Comparison of ENCODE assay signal across 16 cellular contexts in the genomic region with DNA sequence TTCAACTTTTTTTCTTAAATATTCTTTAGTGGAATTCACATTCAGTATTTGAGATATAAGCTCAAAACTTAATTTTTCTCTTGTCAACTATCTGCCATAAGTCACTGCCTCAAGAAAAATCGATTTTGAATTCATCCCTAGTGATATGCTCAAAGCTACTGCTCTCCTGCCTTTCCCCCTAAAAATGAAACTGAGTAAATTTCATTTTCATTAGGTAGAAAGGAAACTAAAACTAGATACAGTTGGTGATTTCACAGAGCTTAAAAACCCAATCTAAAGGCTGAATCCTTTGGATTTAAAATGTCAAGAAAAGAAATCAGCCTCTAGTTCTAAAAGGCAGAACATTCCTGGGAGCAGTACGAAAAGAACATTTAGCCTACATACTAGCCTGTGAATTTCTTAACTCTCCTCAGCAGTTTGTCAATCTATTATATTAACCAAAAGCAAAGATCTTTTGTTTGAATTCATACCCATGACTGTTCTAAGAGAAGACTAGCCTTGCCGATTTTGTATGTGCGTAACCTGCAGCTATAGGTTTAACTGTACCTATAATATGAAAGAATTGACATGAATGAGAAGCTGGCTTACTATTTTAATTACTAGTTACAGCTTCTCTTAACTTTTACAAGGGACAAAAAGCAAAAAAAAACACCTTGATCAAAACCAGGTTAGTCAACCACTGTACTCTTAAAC. TPM values are rescaled to one million over a fixed set of nuclear protein-coding genes. Genes with fewer than 3 reads are reported as not detected.
DNase-seq lines count a peak whose midpoint lies in the region; ATAC-seq and TF ChIP-seq lines count a peak whose summit lies in the region.
"Had no signal": no experiment of that assay in that cellular context is flagged by ENCODE, and none has a peak within 500 bp of the region (broad histone marks: within the 10 kb centered on the region; RNA-seq: fewer than 3 reads in every experiment).

No MANE protein-coding gene starts in this region.

- H3K79me2 ChIP-seq in Karpas-422 (ENCODE audit: low read length): peaks cover 18% of the 10 kb centered on the region
- no peaks in the 10 kb centered on the region for H3K79me2 ChIP-seq in GM23338 (replicated peaks; ENCODE audit: insufficient read depth)

- no peaks in the 10 kb centered on the region for H3F3A ChIP-seq in GM23338 (replicated peaks; ENCODE audit: low read depth)

- H4K20me1 ChIP-seq in Karpas-422 (ENCODE audit: insufficient read depth, low read depth, low read length) (no peaks in the 10 kb centered on the region), GM23338 (replicated peaks; ENCODE audit: insufficient read depth) (peaks cover 2% of the 10 kb centered on the region; the same call in 1 of the 2 replicates)

- H3K9me3 Mint-ChIP-seq in CD4-positive, alpha-beta memory T cell: no peaks in the 10 kb centered on the region
- no peaks in the 10 kb centered on the region for H3K9me3 Mint-ChIP-seq in GM23338
- H3K9me3 Mint-ChIP-seq: brain; dendritic cell treated with granulocyte-macrophage colony-stimulating factor and Interleukin-4, amounts not matched to agents 40 ng/mL and 50 ng/mL, for 4 days had no signal

- H3K27me3 Mint-ChIP-seq in CD4-positive, alpha-beta memory T cell: no peaks in the 10 kb centered on the region
- peaks cover 2% of the 10 kb centered on the region for H3K27me3 Mint-ChIP-seq in GM23338 (ENCODE audit: insufficient read depth, low read depth, poor library complexity)
- H3K27me3 Mint-ChIP-seq: brain; dendritic cell treated with granulocyte-macrophage colony-stimulating factor and Interleukin-4, amounts not matched to agents 40 ng/mL and 50 ng/mL, for 4 days had no signal

- no peak for TF ChIP-seq POLR2A in esophagus squamous epithelium (IDR thresholded peaks at IDR 0.05)

- H3K27ac Mint-ChIP-seq in CD4-positive, alpha-beta memory T cell: peak overlapping the region in 6 of 7 donors; percentile 18 to 79 (median 42)
- no peak overlapping the region for H3K27ac Mint-ChIP-seq in GM23338
- H3K27ac Mint-ChIP-seq: dendritic cell treated with granulocyte-macrophage colony-stimulating factor and Interleukin-4, amounts not matched to agents 40 ng/mL and 50 ng/mL, for 4 days had no signal

- no peaks in the 10 kb centered on the region for H3K9me3 ChIP-seq in CD4-positive, alpha-beta memory T cell (ENCODE audit: control insufficient read depth in 1 of 2, low read length in 2 of 2)
- no peaks in the 10 kb centered on the region for H3K9me3 ChIP-seq in Karpas-422 (ENCODE audit: low read length)
- no peaks in the 10 kb centered on the region for H3K9me3 ChIP-seq in esophagus squamous epithelium
- no peaks in the 10 kb centered on the region for H3K9me3 ChIP-seq in lower lobe of right lung
- H3K9me3 ChIP-seq: right atrium auricular region, testis had no signal

- peaks cover 11 to 20% (median 18%) of the 10 kb centered on the region in 4 donors for H3K4me1 Mint-ChIP-seq in CD4-positive, alpha-beta memory T cell
- H3K4me1 Mint-ChIP-seq in GM23338: peaks cover 11% of the 10 kb centered on the region

- no peaks in the 10 kb centered on the region for H3K9me2 ChIP-seq in Karpas-422 (replicated peaks; ENCODE audit: insufficient read depth, low read length)
- H3K9me2 ChIP-seq in GM23338 (ENCODE audit: insufficient read depth): no peaks in the 10 kb centered on the region

- DNase-seq in CD4-positive, alpha-beta memory T cell: no peak
- peak; percentile 37 for DNase-seq in Karpas-422
- DNase-seq in esophagus squamous epithelium (lab: John Stamatoyannopoulos, UW): no peak
- DNase-seq in lower lobe of right lung: no peak
- no peak for DNase-seq in stimulated activated CD4-positive, alpha-beta T cell treated with anti-CD3 and anti-CD28 coated beads, Interleukin-4, amount 100 ng/mL, for 4 hours
- DNase-seq in GM23338 (ENCODE audit: low spot score): no peak
- DNase-seq in DMS79 treated with DMSO at 0.1 percent for 48 hours (lab: John Stamatoyannopoulos, UW): no peak
- DNase-seq: activated CD4-positive, alpha-beta T cell treated with anti-CD3 and anti-CD28 coated beads for 1 hour; KBM-7; NCI-H1105 treated with DMSO at 0.1 percent for 48 hours; NCI-H2171; testis had no signal

- TF ChIP-seq CTCF in esophagus squamous epithelium (IDR thresholded peaks at IDR 0.05) (no peak), lower lobe of right lung (IDR thresholded peaks at IDR 0.05) (no peak), GM23338 (conservative IDR thresholded peaks at IDR 0.05; ENCODE audit: low read depth in 2 of 2) (no peak)

- no peak overlapping the region for H2AFZ ChIP-seq in Karpas-422 (ENCODE audit: low read length)
- no peak overlapping the region for H2AFZ ChIP-seq in GM23338

- POLR2A ChIA-PET in CD4-positive, alpha-beta memory T cell (lab: Charles Lee; ENCODE audit: partially characterized antibody): interaction anchor here (1.3 to 1.4 kb wide), 2 partner anchors 43 to 121 kb away, joined by 3 to 4 read pairs; a partner anchor contains a TSS

- no peak overlapping the region for H3K27ac ChIP-seq in CD4-positive, alpha-beta memory T cell (ENCODE audit: low read depth, low read length)
- 0 out of 2 replicates have a peak overlapping the region, but pooled peaks have one; percentile 17 for H3K27ac ChIP-seq in Karpas-422 (ENCODE audit: low read length)
- H3K27ac ChIP-seq in esophagus squamous epithelium: peak overlapping the region in 3 of 4 donors; percentile 21 to 73 (median 49)
- no peak overlapping the region for H3K27ac ChIP-seq in lower lobe of right lung
- no peak overlapping the region for H3K27ac ChIP-seq in GM23338 (ENCODE audit: low read depth)
- H3K27ac ChIP-seq: right atrium auricular region, testis had no signal

- H3K36me3 Mint-ChIP-seq in CD4-positive, alpha-beta memory T cell: peaks cover under 1 to 9% of the 10 kb centered on the region in 2 donors
- H3K36me3 Mint-ChIP-seq in GM23338 (ENCODE audit: low read depth): peaks cover 9% of the 10 kb centered on the region; the same call in 2 of the 3 replicates

- ATAC-seq in GM18511 (IDR thresholded peaks at IDR 0.05; ENCODE audit: unreplicated experiment) (peak; percentile 41), lower lobe of right lung (no peak), GM23338 (no peak)

- H3K4me3 ChIP-seq in CD4-positive, alpha-beta memory T cell (ENCODE audit: low read length in 2 of 2): no peak overlapping the region
- H3K4me3 ChIP-seq in Karpas-422 (ENCODE audit: low read length): no peak overlapping the region
- H3K4me3 ChIP-seq in esophagus squamous epithelium: no peak overlapping the region
- no peak overlapping the region for H3K4me3 ChIP-seq in lower lobe of right lung
- H3K4me3 ChIP-seq in GM23338: no peak overlapping the region
- H3K4me3 ChIP-seq: right atrium auricular region, testis had no signal

- H3K9ac ChIP-seq in Karpas-422 (ENCODE audit: low read length): no peak overlapping the region

- WGBS in esophagus squamous epithelium, 2 donors: 38 to 57% methylated on average over 4 of the region's 4 CpGs

- H3K36me3 ChIP-seq in CD4-positive, alpha-beta memory T cell (ENCODE audit: insufficient read depth, low read length): no peaks in the 10 kb centered on the region
- H3K36me3 ChIP-seq in Karpas-422 (ENCODE audit: insufficient read depth, low read length): peaks cover 6% of the 10 kb centered on the region; the same call in 1 of the 2 replicates
- H3K36me3 ChIP-seq in esophagus squamous epithelium: peaks cover 0 to 12% (median 0%) of the 10 kb centered on the region in 3 donors
- peaks cover 12% of the 10 kb centered on the region for H3K36me3 ChIP-seq in lower lobe of right lung
- no peaks in the 10 kb centered on the region for H3K36me3 ChIP-seq in GM23338 (ENCODE audit: insufficient read depth)
- H3K36me3 ChIP-seq: right atrium auricular region had no signal

- H3K4me2 ChIP-seq in Karpas-422 (ENCODE audit: low read depth, low read length, poor library complexity, severe bottlenecking): no peak overlapping the region
- no peak overlapping the region for H3K4me2 ChIP-seq in GM23338

- H3K27me3 ChIP-seq in CD4-positive, alpha-beta memory T cell (ENCODE audit: insufficient read depth, low read length): no peaks in the 10 kb centered on the region
- H3K27me3 ChIP-seq in Karpas-422 (ENCODE audit: low read length): no peaks in the 10 kb centered on the region
- H3K27me3 ChIP-seq in esophagus squamous epithelium: no peaks in the 10 kb centered on the region
- H3K27me3 ChIP-seq in lower lobe of right lung (ENCODE audit: low read depth): no peaks in the 10 kb centered on the region
- no peaks in the 10 kb centered on the region for H3K27me3 ChIP-seq in GM23338 (ENCODE audit: insufficient read depth)
- H3K27me3 ChIP-seq: right atrium auricular region, testis had no signal

- intact Hi-C loops in CD4-positive, alpha-beta memory T cell (cut with micrococcal nuclease): no loop called here
- intact Hi-C loops in esophagus squamous epithelium (cut with DNase I): loop anchor here (5.0 kb wide), 1 partner anchor 217 kb away; no protein-coding TSS in a partner anchor
- intact Hi-C loops in lower lobe of right lung (cut with DNase I): loop anchor here (10.0 kb wide), 2 partner anchors 114 to 214 kb away; no protein-coding TSS in a partner anchor

- peaks cover 15% of the 10 kb centered on the region for H3K4me1 ChIP-seq in CD4-positive, alpha-beta memory T cell (ENCODE audit: insufficient read depth, low read length)
- H3K4me1 ChIP-seq in Karpas-422 (ENCODE audit: low read length) (peaks cover 22% of the 10 kb centered on the region), esophagus squamous epithelium (peaks cover 27 to 62% (median 31%) of the 10 kb centered on the region in 3 donors), lower lobe of right lung (peaks cover 15% of the 10 kb centered on the region), GM23338 (ENCODE audit: insufficient read depth) (peaks cover 7% of the 10 kb centered on the region)

- H3K4me3 Mint-ChIP-seq in CD4-positive, alpha-beta memory T cell: no peak overlapping the region
- H3K4me3 Mint-ChIP-seq in GM23338: no peak overlapping the region
- H3K4me3 Mint-ChIP-seq: dendritic cell treated with granulocyte-macrophage colony-stimulating factor and Interleukin-4, amounts not matched to agents 40 ng/mL and 50 ng/mL, for 4 days had no signal

- CTCF ChIA-PET in CD4-positive, alpha-beta memory T cell (lab: Charles Lee; ENCODE audit: partially characterized antibody): interaction anchor here (0.7 to 6.8 kb wide), 12 partner anchors 11 to 754 kb away, joined by 3 to 256 read pairs (median 4); a partner anchor contains a TSS

RNA-seq across cellular contexts. Expression of a gene that starts 4.9 kb away (rescaled TPM):
- total RNA-seq in CD4-positive, alpha-beta memory T cell: 10 to 100 TPM; 57.3 to 60.7 TPM
- polyA plus RNA-seq in CD4-positive, alpha-beta memory T cell: 10 to 100 TPM in 1 of 2 donors, 1 to 10 TPM in 1; 7.3 to 42.5 TPM
- total RNA-seq in Karpas-422 (2014; rRNA removed; shearing (Covaris generic); ENCODE audit: low replicate concordance): 72.5 and 148 TPM in 2 replicates
- total RNA-seq in esophagus squamous epithelium (10 to 100 TPM; 27.4 to 54.2 (median 31.5) TPM), lower lobe of right lung (40.7 TPM)
- total RNA-seq in GM23338 (2014; rRNA removed; shearing (Covaris generic)): 14.5 and 20.3 TPM in 2 replicates
- polyA plus RNA-seq in GM23338 (2016; fragmentation: Nextera tagmentation; extraction: Ambion mirVana): 3.0 and 3.5 TPM in 2 replicates

RNA-seq across cellular contexts. Expression of a gene that starts 42.6 kb away (rescaled TPM):
- 10 to 100 TPM; 20.0 to 24.2 TPM for total RNA-seq in CD4-positive, alpha-beta memory T cell
- polyA plus RNA-seq in CD4-positive, alpha-beta memory T cell: 10 to 100 TPM; 18.2 to 31.1 TPM
- total RNA-seq in Karpas-422 (2014; rRNA removed; shearing (Covaris generic); ENCODE audit: low replicate concordance): 24.9 and 38.3 TPM in 2 replicates
- total RNA-seq in esophagus squamous epithelium: 10 to 100 TPM in 2 of 4 donors, 1 to 10 TPM in 2; 8.3 to 17.5 (median 12.7) TPM
- 14.1 TPM for total RNA-seq in lower lobe of right lung
- 29.7 and 38.0 TPM in 2 replicates for total RNA-seq in GM23338 (2014; rRNA removed; shearing (Covaris generic))
- polyA plus RNA-seq in GM23338 (2016; fragmentation: Nextera tagmentation; extraction: Ambion mirVana): 29.4 and 35.0 TPM in 2 replicates

RNA-seq across cellular contexts. Expression of a gene that starts 52.5 kb away (rescaled TPM):
- 10 to 100 TPM; 14.4 to 15.0 TPM for total RNA-seq in CD4-positive, alpha-beta memory T cell
- 10 to 100 TPM in 1 of 2 donors, 1 to 10 TPM in 1; 9.0 to 12.7 TPM for polyA plus RNA-seq in CD4-positive, alpha-beta memory T cell
- 11.4 and 13.1 TPM in 2 replicates for total RNA-seq in Karpas-422 (2014; rRNA removed; shearing (Covaris generic); ENCODE audit: low replicate concordance)
- 10 to 100 TPM in 3 of 4 donors, 1 to 10 TPM in 1; 6.1 to 13.6 (median 11.5) TPM for total RNA-seq in esophagus squamous epithelium
- total RNA-seq in lower lobe of right lung: 15.7 TPM
- total RNA-seq in GM23338 (2014; rRNA removed; shearing (Covaris generic)): 15.5 and 15.6 TPM in 2 replicates
- polyA plus RNA-seq in GM23338 (2016; fragmentation: Nextera tagmentation; extraction: Ambion mirVana): 10.9 and 12.1 TPM in 2 replicates

Comparison
In these comparisons a context has a peak if more than half of its experiments do, and no peak if none do; other contexts are left out.
1. H3K27ac ChIP-seq: peak in Karpas-422 (single experiment) and esophagus squamous epithelium (3 of 4); none in CD4-positive, alpha-beta memory T cell (single experiment), lower lobe of right lung (single experiment) and GM23338 (single experiment).